In the genomic region with DNA sequence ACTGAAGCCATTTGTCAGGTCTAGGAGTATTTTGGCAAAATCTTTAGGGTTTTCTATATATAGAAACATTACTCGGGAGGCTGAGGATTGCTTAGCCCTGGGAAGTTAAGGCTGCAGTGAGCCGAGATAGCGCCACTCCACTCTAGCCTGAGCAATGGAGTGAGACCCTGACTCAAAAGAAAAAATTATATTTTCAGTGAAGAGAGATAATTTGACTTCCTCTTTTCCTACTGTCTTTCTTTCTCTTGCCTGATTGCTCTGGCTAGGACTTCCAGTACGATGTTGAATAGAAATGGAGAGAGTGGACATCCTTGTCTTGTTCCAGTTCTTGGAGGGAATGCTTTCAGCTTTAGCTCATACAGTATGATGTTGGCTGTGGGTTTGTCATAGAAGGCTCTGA, we compare ENCODE assay signal across 8 cellular contexts. TPM values are rescaled to one million over a fixed set of nuclear protein-coding genes. Genes with fewer than 3 reads are reported as not detected.
"Had no signal": no experiment of that assay in that cellular context is flagged by ENCODE, and none has a peak within 500 bp of the region (broad histone marks: within the 10 kb centered on the region; RNA-seq: fewer than 3 reads in every experiment).

No MANE protein-coding gene starts in this region.

- FAIRE-seq: HepG2, HTR-8/SVneo had no signal

- DNase-seq: IMR-90, KBM-7, KG1 had no signal

- ATAC-seq: HepG2 had no signal

- H3K27ac ChIP-seq: HL-60 had no signal

RNA-seq across cellular contexts. Expression of a gene that starts 44.4 kb away (rescaled TPM):
- total RNA-seq: HepG2, HT-29, HT1080 had no signal
- polyA plus RNA-seq: HepG2 had no signal
